Comparison of ENCODE assay signal across 15 cellular contexts in the genomic region with DNA sequence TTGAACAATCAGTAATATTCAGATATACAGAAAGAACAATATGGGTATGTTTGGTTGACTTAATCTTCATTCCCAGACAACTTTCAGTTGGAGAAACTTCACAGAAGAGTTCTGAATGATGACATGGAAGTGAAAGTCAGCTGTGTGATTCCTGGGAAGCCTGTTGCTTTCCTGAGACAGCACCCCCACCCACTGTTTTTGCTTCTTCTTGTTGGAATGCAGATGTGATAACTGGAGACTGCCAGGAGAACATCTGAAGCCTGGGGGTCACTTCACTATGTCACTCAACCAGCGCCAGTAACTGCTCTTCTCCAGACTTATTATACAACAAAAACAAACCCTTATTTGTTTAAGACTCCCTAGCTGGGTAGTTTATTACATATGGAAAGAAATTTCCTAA.
A peak's percentile ranks its signal among the peaks of the same experiment; 100 is the strongest.
DNase-seq lines count a peak whose midpoint lies in the region; ATAC-seq and TF ChIP-seq lines count a peak whose summit lies in the region.
"Had no signal": no experiment of that assay in that cellular context is flagged by ENCODE, and none has a peak within 500 bp of the region (broad histone marks: within the 10 kb centered on the region; RNA-seq: fewer than 3 reads in every experiment).

No MANE protein-coding gene starts in this region.

- peaks cover 42% of the 10 kb centered on the region for H3K4me1 Mint-ChIP-seq in osteocyte (ENCODE audit: unreplicated experiment)

- no peaks in the 10 kb centered on the region for H3K27me3 Mint-ChIP-seq in osteocyte (ENCODE audit: unreplicated experiment)
- H3K27me3 Mint-ChIP-seq: CD4-positive, alpha-beta T cell had no signal

- DNase-seq in ELF-1 (ENCODE audit: low read depth, low spot score) (peak; percentile 9), brain pericyte (ENCODE audit: low read depth, low spot score) (peak; percentile 76), islet precursor cell (peak; percentile 48), osteocyte (ENCODE audit: extremely low spot score, unreplicated experiment) (no peak), NCI-H69 (lab: John Stamatoyannopoulos, UW) (no peak), COLO668 (lab: John Stamatoyannopoulos, UW; ENCODE audit: unreplicated experiment) (no peak)
- DNase-seq: AML-193; CD4-positive, alpha-beta T cell; DMS153; DMS79 treated with DMSO at 0.1 percent for 48 hours; GM23248; IMR-90 had no signal

- ATAC-seq in GM18858 (IDR thresholded peaks at IDR 0.05; ENCODE audit: unreplicated experiment): no peak
- ATAC-seq: A549, GM12878 had no signal

- H3K9me3 Mint-ChIP-seq in osteocyte (ENCODE audit: unreplicated experiment): peaks cover 11% of the 10 kb centered on the region
- H3K9me3 Mint-ChIP-seq: CD4-positive, alpha-beta T cell had no signal

- TF ChIP-seq CTCF in osteocyte (IDR thresholded peaks at IDR 0.05): no peak

- peak overlapping the region; percentile 29 for H3K4me3 Mint-ChIP-seq in osteocyte (ENCODE audit: unreplicated experiment)
- H3K4me3 Mint-ChIP-seq: CD4-positive, alpha-beta T cell had no signal

- H3K27ac Mint-ChIP-seq in osteocyte (ENCODE audit: unreplicated experiment): peak overlapping the region; percentile 77
- H3K27ac Mint-ChIP-seq: CD4-positive, alpha-beta T cell had no signal

- H3K36me3 Mint-ChIP-seq in osteocyte (ENCODE audit: unreplicated experiment): peaks cover 5% of the 10 kb centered on the region

Comparison
In these comparisons a context has a peak if more than half of its experiments do, and no peak if none do; other contexts are left out.
1. DNase-seq: peak in ELF-1 (single experiment), brain pericyte (single experiment) and islet precursor cell (single experiment); none in osteocyte (single experiment), NCI-H69 (single experiment) and COLO668 (single experiment).